13 cellular contexts compared by ENCODE assay signal in genomic region chr12:44433647-44434046, GRCh38.
"Had no signal": no experiment of that assay in that cellular context is flagged by ENCODE, and none has a peak within 500 bp of the region (broad histone marks: within the 10 kb centered on the region; RNA-seq: fewer than 3 reads in every experiment).

No MANE protein-coding gene starts in this region.

- DNase-seq: activated CD4-positive, alpha-beta T cell treated with anti-CD3 and anti-CD28 coated beads, Interleukin-2, amount 10 ng/mL, durations not matched to agents 7 days and 5 days; activated CD4-positive, CD25-positive, alpha-beta regulatory T cell; activated naive CD4-positive, alpha-beta T cell; activated naive CD8-positive, alpha-beta T cell treated with anti-CD3 and anti-CD28 coated beads, Interleukin-2, amount 10 ng/mL, durations not matched to agents 7 days and 5 days; activated T-cell treated with anti-CD3 and anti-CD28 coated beads for 4 hours; effector CD8-positive, alpha-beta T cell; heart right ventricle; left colon; nephron progenitor cell; occipital lobe; stimulated activated CD4-positive, alpha-beta T cell treated with anti-CD3 and anti-CD28 coated beads, Interleukin-2, amount 100 ng/mL, for 48 hours had no signal

- ATAC-seq: heart right ventricle; left colon; stimulated activated memory B cell treated with anti-CD40 and anti-IgM and Interleukin-4, amounts not matched to agents 10 μg/mL and 1 μg/mL and 100 μg/mL, for 72 hours had no signal

- H3K4me3 ChIP-seq: heart right ventricle, lung had no signal
